ENCODE assay signal across 17 cellular contexts in genomic region chr12:64192644-64193043, GRCh38. TPM values are rescaled to one million over a fixed set of nuclear protein-coding genes. Genes with fewer than 3 reads are reported as not detected.
DNase-seq lines count a peak whose midpoint lies in the region; ATAC-seq, FAIRE-seq and TF ChIP-seq lines count a peak whose summit lies in the region.
"Had no signal": no experiment of that assay in that cellular context is flagged by ENCODE, and none has a peak within 500 bp of the region (broad histone marks: within the 10 kb centered on the region; RNA-seq: fewer than 3 reads in every experiment).

No MANE protein-coding gene starts in this region.

- H3K27ac ChIP-seq in smooth muscle cell (ENCODE audit: low read depth) (no peak overlapping the region), kidney (ENCODE audit: low read depth in 2 of 2, low read length in 2 of 2) (no peak overlapping the region)
- H3K27ac ChIP-seq: SJSA1 had no signal

- H3K4me1 ChIP-seq in smooth muscle cell (ENCODE audit: low read depth) (peaks cover 4% of the 10 kb centered on the region), kidney (ENCODE audit: control insufficient read depth in 1 of 2, insufficient read depth in 1 of 2, low read depth in 1 of 2, low read length in 2 of 2) (no peaks in the 10 kb centered on the region)

- H3K4me1 Mint-ChIP-seq in activated T-cell treated with anti-CD3 and anti-CD28 coated beads, Interleukin-2, amount 50 U/mL, for 72 hours (ENCODE audit: low read depth): peaks cover 11% of the 10 kb centered on the region

- peaks cover 3 to 15% of the 10 kb centered on the region in 2 donors for H3K36me3 Mint-ChIP-seq in activated T-cell treated with anti-CD3 and anti-CD28 coated beads, Interleukin-2, amount 50 U/mL, for 72 hours (ENCODE audit: insufficient read depth in 2 of 2)
- H3K36me3 Mint-ChIP-seq: type B pancreatic cell had no signal

- WGBS in smooth muscle cell (ENCODE audit: low lambda C conversion rate): 89% methylated on average over 4 of the region's 4 CpGs

- H3K79me2 ChIP-seq in smooth muscle cell (ENCODE audit: low read depth): no peaks in the 10 kb centered on the region

- TF ChIP-seq POLR2A in H54 (IDR thresholded peaks at IDR 0.05; ENCODE audit: low read depth, low read length): no peak

- H3K36me3 ChIP-seq in smooth muscle cell (ENCODE audit: low read depth) (no peaks in the 10 kb centered on the region), kidney (ENCODE audit: control insufficient read depth in 1 of 2, insufficient read depth in 2 of 2, low read length in 2 of 2) (peaks cover 5 to 8% of the 10 kb centered on the region in 2 donors)
- H3K36me3 ChIP-seq: SJSA1 had no signal

- TF ChIP-seq CTCF in smooth muscle cell (IDR thresholded peaks at IDR 0.05; ENCODE audit: borderline replicate concordance, insufficient read depth, poor library complexity, severe bottlenecking): no peak
- TF ChIP-seq CTCF in foreskin fibroblast (IDR thresholded peaks at IDR 0.05; ENCODE audit: low read depth, low read length): no peak
- TF ChIP-seq CTCF in kidney (IDR thresholded peaks at IDR 0.05; ENCODE audit: borderline replicate concordance, extremely low read depth, insufficient read depth): no peak

- H2AFZ ChIP-seq in smooth muscle cell (ENCODE audit: low read depth): no peak overlapping the region

- peak overlapping the region; percentile 63 for H3K4me2 ChIP-seq in smooth muscle cell

- no peak for FAIRE-seq in H54 (lab: Jason Lieb, UNC)
- FAIRE-seq in kidney (lab: Jason Lieb, UNC): no peak
- FAIRE-seq: endothelial cell of umbilical vein, TTC549 had no signal

- H3K27me3 Mint-ChIP-seq in activated T-cell treated with anti-CD3 and anti-CD28 coated beads, Interleukin-2, amount 50 U/mL, for 72 hours (ENCODE audit: low read depth): no peaks in the 10 kb centered on the region
- H3K27me3 Mint-ChIP-seq: activated naive CD8-positive, alpha-beta T cell treated with anti-CD3 and anti-CD28 coated beads, Interleukin-2, amount 10 ng/mL, durations not matched to agents 7 days and 5 days; type B pancreatic cell had no signal

- H4K20me1 ChIP-seq in smooth muscle cell (ENCODE audit: low read depth): no peaks in the 10 kb centered on the region

- H3K9me3 Mint-ChIP-seq in activated T-cell treated with anti-CD3 and anti-CD28 coated beads, Interleukin-2, amount 50 U/mL, for 72 hours: no peaks in the 10 kb centered on the region
- H3K9me3 Mint-ChIP-seq: type B pancreatic cell had no signal

- H3F3A ChIP-seq in smooth muscle cell (ENCODE audit: low read depth): peaks cover 8% of the 10 kb centered on the region

- no peak for ATAC-seq in activated T-cell treated with anti-CD3 and anti-CD28 coated beads, Interleukin-2, amount 50 U/mL, for 72 hours (replicated peaks in 1 of 2)
- ATAC-seq in GM21723 (IDR thresholded peaks at IDR 0.05; ENCODE audit: unreplicated experiment) (peak; percentile 34), HG03135 (IDR thresholded peaks at IDR 0.05; ENCODE audit: unreplicated experiment) (peak; percentile 11)

- DNase-seq in activated T-cell treated with anti-CD3 and anti-CD28 coated beads, Interleukin-2, amount 50 U/mL, for 72 hours: no peak
- no peak for DNase-seq in activated T-cell treated with anti-CD3 and anti-CD28 coated beads for 4 hours
- no peak for DNase-seq in smooth muscle cell (lab: John Stamatoyannopoulos, UW; ENCODE audit: unreplicated experiment)
- no peak for DNase-seq in H54 (ENCODE audit: insufficient read length, low spot score)
- DNase-seq in foreskin fibroblast: no peak
- DNase-seq in kidney: no peak
- DNase-seq: activated naive CD8-positive, alpha-beta T cell treated with anti-CD3 and anti-CD28 coated beads, Interleukin-2, amount 10 ng/mL, durations not matched to agents 7 days and 5 days; Caco-2; cerebellar nuclear complex; Kasumi-1; NCI-H1694 treated with DMSO at 0.1 percent for 48 hours had no signal

- H3K27me3 ChIP-seq in smooth muscle cell (ENCODE audit: low read depth): no peaks in the 10 kb centered on the region
- H3K27me3 ChIP-seq: SJSA1 had no signal

- peak overlapping the region in 1 of 2 donors; percentile 45 for H3K4me3 Mint-ChIP-seq in activated T-cell treated with anti-CD3 and anti-CD28 coated beads, Interleukin-2, amount 50 U/mL, for 72 hours
- H3K4me3 Mint-ChIP-seq: activated naive CD8-positive, alpha-beta T cell treated with anti-CD3 and anti-CD28 coated beads, Interleukin-2, amount 10 ng/mL, durations not matched to agents 7 days and 5 days; type B pancreatic cell had no signal

- H3K9ac ChIP-seq in smooth muscle cell (ENCODE audit: low read depth) (no peak overlapping the region), kidney (ENCODE audit: low read length in 2 of 2) (no peak overlapping the region)

- H3K4me3 ChIP-seq in smooth muscle cell (no peak overlapping the region), foreskin fibroblast (ENCODE audit: low read depth in 1 of 2, low read length in 2 of 2) (no peak overlapping the region), kidney (ENCODE audit: low read length in 2 of 2) (no peak overlapping the region)
- H3K4me3 ChIP-seq: SJSA1 had no signal

- H3K27ac Mint-ChIP-seq in activated T-cell treated with anti-CD3 and anti-CD28 coated beads, Interleukin-2, amount 50 U/mL, for 72 hours: peak overlapping the region; percentile 29
- H3K27ac Mint-ChIP-seq: activated naive CD8-positive, alpha-beta T cell treated with anti-CD3 and anti-CD28 coated beads, Interleukin-2, amount 10 ng/mL, durations not matched to agents 7 days and 5 days; type B pancreatic cell had no signal

- intact Hi-C loops in kidney (cut with DNase I): no loop called here

- no peaks in the 10 kb centered on the region for H3K9me3 ChIP-seq in smooth muscle cell (replicated peaks; ENCODE audit: low read depth)
- H3K9me3 ChIP-seq in kidney (ENCODE audit: control insufficient read depth in 1 of 2, low read length in 2 of 2): no peaks in the 10 kb centered on the region
- H3K9me3 ChIP-seq: Caco-2, SJSA1 had no signal

RNA-seq across cellular contexts. Expression of gene KICS2, which starts 29.5 kb away (rescaled TPM):
- total RNA-seq in activated T-cell treated with anti-CD3 and anti-CD28 coated beads, Interleukin-2, amount 50 U/mL, for 72 hours: 10 to 100 TPM; 11.6 to 17.1 TPM
- total RNA-seq in smooth muscle cell: 3.6 and 6.6 TPM in 2 replicates
- 0.84 and 1.1 TPM in 2 replicates for polyA plus RNA-seq in smooth muscle cell
- total RNA-seq in kidney: 9.8 TPM
- 5.6 TPM for polyA plus RNA-seq in kidney (ENCODE audit: insufficient read depth, low read depth, low replicate concordance)

Comparison
In these comparisons a context has a peak if more than half of its experiments do, and no peak if none do; other contexts are left out.
1. ATAC-seq: peak in GM21723 (single experiment) and HG03135 (single experiment); none in activated T-cell treated with anti-CD3 and anti-CD28 coated beads, Interleukin-2, amount 50 U/mL, for 72 hours (0 of 2).